In the genomic region with DNA sequence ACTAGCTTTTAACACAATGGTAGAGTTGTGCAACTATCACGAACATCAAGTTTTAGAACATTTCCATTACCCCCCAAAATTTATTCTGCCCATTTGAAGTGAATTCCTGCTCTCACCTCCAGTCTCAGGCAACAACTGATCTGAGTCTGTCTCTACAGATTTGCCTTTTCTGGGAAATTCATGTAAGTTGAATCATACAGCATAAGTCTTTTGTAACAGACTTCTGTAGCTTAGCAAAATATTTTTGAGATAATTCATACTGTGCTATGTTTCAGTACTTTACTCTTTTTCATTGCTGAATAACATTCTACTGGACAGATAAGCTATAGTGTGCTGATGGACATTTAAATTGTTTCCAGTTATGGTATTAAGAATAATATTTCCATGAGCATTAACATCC, we compare ENCODE assay signal across 20 cellular contexts.
DNase-seq lines count a peak whose midpoint lies in the region; ATAC-seq and TF ChIP-seq lines count a peak whose summit lies in the region.
"Had no signal": no experiment of that assay in that cellular context is flagged by ENCODE, and none has a peak within 500 bp of the region (broad histone marks: within the 10 kb centered on the region; RNA-seq: fewer than 3 reads in every experiment).

No MANE protein-coding gene starts in this region.

- no peak overlapping the region for H3K27ac Mint-ChIP-seq in naive thymus-derived CD8-positive, alpha-beta T cell
- H3K27ac Mint-ChIP-seq in T-cell = no peak overlapping the region
- H3K27ac Mint-ChIP-seq: CD4-positive, CD25-positive, alpha-beta regulatory T cell had no signal

- no peaks in the 10 kb centered on the region for H3K4me1 Mint-ChIP-seq in naive thymus-derived CD8-positive, alpha-beta T cell
- no peaks in the 10 kb centered on the region for H3K4me1 Mint-ChIP-seq in T-cell
- H3K4me1 Mint-ChIP-seq: CD4-positive, CD25-positive, alpha-beta regulatory T cell had no signal

- H3K4me3 Mint-ChIP-seq in naive thymus-derived CD8-positive, alpha-beta T cell = no peak overlapping the region
- H3K4me3 Mint-ChIP-seq in T-cell = no peak overlapping the region
- H3K4me3 Mint-ChIP-seq: CD4-positive, CD25-positive, alpha-beta regulatory T cell had no signal

- H3K27ac ChIP-seq in RWPE2 (ENCODE audit: poor library complexity, severe bottlenecking) (no peak overlapping the region), upper lobe of right lung (no peak overlapping the region)
- H3K27ac ChIP-seq: Peyer's patch, SJCRH30 had no signal

- no peaks in the 10 kb centered on the region for H3K9me3 ChIP-seq in RWPE2 (ENCODE audit: severe bottlenecking)
- H3K9me3 ChIP-seq in upper lobe of right lung = no peaks in the 10 kb centered on the region
- H3K9me3 ChIP-seq: Peyer's patch, SJCRH30 had no signal

- H3K4me1 ChIP-seq in RWPE2 (ENCODE audit: insufficient read depth, poor library complexity, severe bottlenecking) (peaks cover 5% of the 10 kb centered on the region), upper lobe of right lung (no peaks in the 10 kb centered on the region)
- H3K4me1 ChIP-seq: Peyer's patch, SJCRH30 had no signal

- H3K27me3 Mint-ChIP-seq in naive thymus-derived CD8-positive, alpha-beta T cell = no peaks in the 10 kb centered on the region
- H3K27me3 Mint-ChIP-seq in T-cell = no peaks in the 10 kb centered on the region

- CTCF ChIA-PET in T-cell (lab: Charles Lee) = no interaction called here

- H3K36me3 ChIP-seq in RWPE2 (ENCODE audit: low read depth) = no peaks in the 10 kb centered on the region
- no peaks in the 10 kb centered on the region for H3K36me3 ChIP-seq in upper lobe of right lung
- H3K36me3 ChIP-seq: Peyer's patch, SJCRH30 had no signal

- H3K36me3 Mint-ChIP-seq in naive thymus-derived CD8-positive, alpha-beta T cell = no peaks in the 10 kb centered on the region
- no peaks in the 10 kb centered on the region for H3K36me3 Mint-ChIP-seq in T-cell
- H3K36me3 Mint-ChIP-seq: CD4-positive, CD25-positive, alpha-beta regulatory T cell had no signal

- H3K27me3 ChIP-seq in RWPE2 (ENCODE audit: insufficient read depth, poor library complexity, severe bottlenecking) (no peaks in the 10 kb centered on the region), upper lobe of right lung (no peaks in the 10 kb centered on the region)
- H3K27me3 ChIP-seq: Peyer's patch, SJCRH30 had no signal

- ATAC-seq in RWPE2 (ENCODE audit: low read depth) (0 out of 3 replicates have a peak, but pooled peaks have one; percentile 38), upper lobe of right lung (no peak), T-cell (replicated peaks in 1 of 4) (no peak)
- ATAC-seq in naive thymus-derived CD8-positive, alpha-beta T cell = no peak

- intact Hi-C loops in upper lobe of right lung (cut with DNase I) = no loop called here

- POLR2A ChIA-PET in naive thymus-derived CD8-positive, alpha-beta T cell (lab: Charles Lee) = no interaction called here
- POLR2A ChIA-PET in T-cell (lab: Charles Lee) = no interaction called here

- DNase-seq in HCEC 1CT = peak; percentile 31
- no peak for DNase-seq in RWPE2 (ENCODE audit: low spot score)
- DNase-seq in epithelial cell of esophagus (ENCODE audit: low read depth) = peak; percentile 7
- DNase-seq in upper lobe of right lung = no peak
- no peak for DNase-seq in GM19238 (ENCODE audit: insufficient read length, low spot score)
- no peak for DNase-seq in naive thymus-derived CD8-positive, alpha-beta T cell
- no peak for DNase-seq in T-cell
- DNase-seq: CD4-positive, CD25-positive, alpha-beta regulatory T cell; DMS 273 treated with DMSO at 0.1 percent for 48 hours; GF-D8; Kasumi-1; MM.1S; NCI-H1048; NCI-H1417 treated with DMSO at 0.1 percent for 48 hours; NCI-H187; NCI-H510A; NCI-H774; NK-92 treated with Interleukin-12 subunit alpha and Interleukin-12 subunit beta, amount 100 ng/mL, for 24 hours; Peyer's patch; SJCRH30 had no signal

- H3K4me3 ChIP-seq in RWPE2 (ENCODE audit: severe bottlenecking) (no peak overlapping the region), epithelial cell of esophagus (ENCODE audit: low read length) (no peak overlapping the region), upper lobe of right lung (no peak overlapping the region)
- H3K4me3 ChIP-seq: Peyer's patch, SJCRH30 had no signal

- peaks cover 0 to 3% (median 0%) of the 10 kb centered on the region in 9 donors for H3K9me3 Mint-ChIP-seq in naive thymus-derived CD8-positive, alpha-beta T cell
- no peaks in the 10 kb centered on the region for H3K9me3 Mint-ChIP-seq in T-cell

- TF ChIP-seq CTCF in RWPE2 (IDR thresholded peaks at IDR 0.05; ENCODE audit: poor library complexity, severe bottlenecking) (no peak), epithelial cell of esophagus (IDR thresholded peaks at IDR 0.05; ENCODE audit: insufficient read depth, low read depth, low read length, missing control alignments) (no peak), upper lobe of right lung (IDR thresholded peaks at IDR 0.05) (no peak)

Comparison
In these comparisons a context has a peak if more than half of its experiments do, and no peak if none do; other contexts are left out.
1. DNase-seq: peak in HCEC 1CT (single experiment) and epithelial cell of esophagus (single experiment); none in RWPE2 (single experiment), upper lobe of right lung (single experiment), GM19238 (single experiment), naive thymus-derived CD8-positive, alpha-beta T cell (0 of 10) and T-cell (0 of 34).